ENCODE assay signal across 8 cellular contexts in genomic region chr2:70141754-70142589, GRCh38. TPM values are rescaled to one million over a fixed set of nuclear protein-coding genes. Genes with fewer than 3 reads are reported as not detected.
DNase-seq lines count a peak whose midpoint lies in the region; ATAC-seq and TF ChIP-seq lines count a peak whose summit lies in the region.

No MANE protein-coding gene starts in this region.

- H3K4me1 Mint-ChIP-seq in HFFc6 (ENCODE audit: low read depth), result peaks cover 33% of the 10 kb centered on the region
- peaks cover 54% of the 10 kb centered on the region for H3K4me1 Mint-ChIP-seq in activated T-helper 2 cell treated with anti-CD3 and anti-CD28 coated beads, Interferon-gamma antibody, Interleukin-2, Interleukin-4, amounts not matched to agents 10 μg/mL and 5 μg/mL and 100 μg/mL, durations not matched to agents 14 hours and 24 hours and 36 hours (ENCODE audit: low read depth)

- peak overlapping the region; percentile 84 for H3K4me3 Mint-ChIP-seq in HFFc6
- peak overlapping the region; percentile 92 for H3K4me3 Mint-ChIP-seq in activated T-helper 2 cell treated with anti-CD3 and anti-CD28 coated beads, Interferon-gamma antibody, Interleukin-2, Interleukin-4, amounts not matched to agents 10 μg/mL and 5 μg/mL and 100 μg/mL, durations not matched to agents 14 hours and 24 hours and 36 hours (ENCODE audit: low read depth)

- TF ChIP-seq CTCF in HFFc6 (IDR thresholded peaks at IDR 0.05) (no peak), gastroesophageal sphincter (IDR thresholded peaks at IDR 0.05) (peak in 1 of 4 experiments; percentile 14), osteoblast (IDR thresholded peaks at IDR 0.05; ENCODE audit: extremely low read depth, low read depth, low read length) (no peak)

- H3K4me3 ChIP-seq in gastroesophageal sphincter (peak overlapping the region; percentile 82 to 85), osteoblast (ENCODE audit: insufficient read depth, low read length) (peak overlapping the region; percentile 74)

- H3K27ac Mint-ChIP-seq in HFFc6, result peak overlapping the region; percentile 95
- H3K27ac Mint-ChIP-seq in activated T-helper 2 cell treated with anti-CD3 and anti-CD28 coated beads, Interferon-gamma antibody, Interleukin-2, Interleukin-4, amounts not matched to agents 10 μg/mL and 5 μg/mL and 100 μg/mL, durations not matched to agents 14 hours and 24 hours and 36 hours, result peak overlapping the region; percentile 99

- H3K27me3 ChIP-seq in gastroesophageal sphincter (no peaks in the 10 kb centered on the region), osteoblast (ENCODE audit: insufficient read depth, low read length) (no peaks in the 10 kb centered on the region)

- ATAC-seq in gastroesophageal sphincter, result peak; percentile 88

- no peaks in the 10 kb centered on the region for H3K9me3 ChIP-seq in gastroesophageal sphincter
- no peaks in the 10 kb centered on the region for H3K9me3 ChIP-seq in osteoblast (ENCODE audit: low read depth, low read length)

- intact Hi-C loops in activated T-helper 2 cell treated with anti-CD3 and anti-CD28 coated beads, Interferon-gamma antibody, Interleukin-2, Interleukin-4, amounts not matched to agents 10 μg/mL and 5 μg/mL and 100 μg/mL, durations not matched to agents 14 hours and 24 hours and 36 hours (cut with micrococcal nuclease), result loop anchor here (1.0 to 2.0 kb wide), 8 partner anchors 9 to 228 kb away; partner anchors contain the start of genes PCBP1 and TIA1

- H3K36me3 Mint-ChIP-seq in HFFc6 (ENCODE audit: low read depth), result peaks cover 4% of the 10 kb centered on the region; the same call in 1 of the 2 replicates
- H3K36me3 Mint-ChIP-seq in activated T-helper 2 cell treated with anti-CD3 and anti-CD28 coated beads, Interferon-gamma antibody, Interleukin-2, Interleukin-4, amounts not matched to agents 10 μg/mL and 5 μg/mL and 100 μg/mL, durations not matched to agents 14 hours and 24 hours and 36 hours (ENCODE audit: low read depth), result peaks cover 7% of the 10 kb centered on the region

- H3K36me3 ChIP-seq in gastroesophageal sphincter (no peaks in the 10 kb centered on the region), osteoblast (ENCODE audit: insufficient read depth, low read length) (no peaks in the 10 kb centered on the region)

- H3K9me3 Mint-ChIP-seq in HFFc6, result no peaks in the 10 kb centered on the region
- no peaks in the 10 kb centered on the region for H3K9me3 Mint-ChIP-seq in activated T-helper 2 cell treated with anti-CD3 and anti-CD28 coated beads, Interferon-gamma antibody, Interleukin-2, Interleukin-4, amounts not matched to agents 10 μg/mL and 5 μg/mL and 100 μg/mL, durations not matched to agents 14 hours and 24 hours and 36 hours

- 0 to 10% methylated on average over 2 to 6 of the region's 76 CpGs for WGBS in gastroesophageal sphincter (ENCODE audit: low coverage in 1 of 2), 2 donors

- peak overlapping the region; percentile 61 for H2AFZ ChIP-seq in osteoblast (ENCODE audit: low read length)

- H3K4me2 ChIP-seq in osteoblast (ENCODE audit: insufficient read depth, low read length), result peak overlapping the region; percentile 68

- no peaks in the 10 kb centered on the region for H4K20me1 ChIP-seq in osteoblast (ENCODE audit: insufficient read depth, low read length)

- H3K27ac ChIP-seq in gastroesophageal sphincter, result peak overlapping the region; percentile 97 to 99 (median 99)
- peak overlapping the region; percentile 62 for H3K27ac ChIP-seq in osteoblast (ENCODE audit: low read depth, low read length)

- no peak for TF ChIP-seq EP300 in gastroesophageal sphincter (IDR thresholded peaks at IDR 0.05)

- H3K4me1 ChIP-seq in gastroesophageal sphincter (peaks cover 2 to 22% (median 11%) of the 10 kb centered on the region in 3 donors), osteoblast (ENCODE audit: insufficient read depth, low read length) (peaks cover 23% of the 10 kb centered on the region)

- peaks cover 2% of the 10 kb centered on the region for H3K27me3 Mint-ChIP-seq in HFFc6 (ENCODE audit: insufficient read depth)
- H3K27me3 Mint-ChIP-seq in activated T-helper 2 cell treated with anti-CD3 and anti-CD28 coated beads, Interferon-gamma antibody, Interleukin-2, Interleukin-4, amounts not matched to agents 10 μg/mL and 5 μg/mL and 100 μg/mL, durations not matched to agents 14 hours and 24 hours and 36 hours (ENCODE audit: low read depth), result no peaks in the 10 kb centered on the region

- H3K79me2 ChIP-seq in osteoblast (ENCODE audit: insufficient read depth, low read length), result no peaks in the 10 kb centered on the region

- TF ChIP-seq POLR2A in gastroesophageal sphincter (IDR thresholded peaks at IDR 0.05), result peak; percentile 96 to 97

- DNase-seq in activated CD8-positive, alpha-beta memory T cell treated with anti-CD3 and anti-CD28 coated beads for 24 hours, result peak; percentile 88
- no peak for DNase-seq in activated CD8-positive, alpha-beta memory T cell treated with anti-CD3 and anti-CD28 coated beads, Interleukin-2, amount 50 U/mL, for 4 hours
- DNase-seq in HFFc6 (peak; percentile 12), NCI-H128 (lab: John Stamatoyannopoulos, UW; ENCODE audit: unreplicated experiment) (peak; percentile 28), osteoblast (ENCODE audit: insufficient read length, low spot score, missing footprints) (peak; percentile 89), NCI-H1048 (lab: John Stamatoyannopoulos, UW) (no peak)
- DNase-seq in activated T-helper 2 cell treated with anti-CD3 and anti-CD28 coated beads, Interferon-gamma antibody, Interleukin-2, Interleukin-4, amounts not matched to agents 10 μg/mL and 5 μg/mL and 100 μg/mL, durations not matched to agents 14 hours and 24 hours and 36 hours (ENCODE audit: low spot score), result no peak

RNA-seq across cellular contexts. Expression of gene C2orf42, which starts 48.8 kb away (rescaled TPM):
- 10 to 100 TPM; 10.0 to 17.8 (median 14.7) TPM for total RNA-seq in HFFc6 (2021; fragmentation: NEBNext Ultra II Directional; extraction: Animal tissue kit (Norgen Biotek cat#: 25700))
- 22.1 and 24.7 TPM in 2 replicates for total RNA-seq in activated T-helper 2 cell treated with anti-CD3 and anti-CD28 coated beads, Interferon-gamma antibody, Interleukin-2, Interleukin-4, amounts not matched to agents 10 μg/mL and 5 μg/mL and 100 μg/mL, durations not matched to agents 14 hours and 24 hours and 36 hours
- total RNA-seq in gastroesophageal sphincter, result 10 to 100 TPM; 17.5 to 32.1 (median 23.2) TPM
- 24.5 and 25.0 TPM in 2 replicates for total RNA-seq in osteoblast

RNA-seq across cellular contexts. Expression of gene PCBP1, which starts 54.7 kb away (rescaled TPM):
- 100 to 1,000 TPM; 293 to 369 (median 361) TPM for total RNA-seq in HFFc6 (2021; fragmentation: NEBNext Ultra II Directional; extraction: Animal tissue kit (Norgen Biotek cat#: 25700))
- total RNA-seq in activated T-helper 2 cell treated with anti-CD3 and anti-CD28 coated beads, Interferon-gamma antibody, Interleukin-2, Interleukin-4, amounts not matched to agents 10 μg/mL and 5 μg/mL and 100 μg/mL, durations not matched to agents 14 hours and 24 hours and 36 hours, result 433 and 442 TPM in 2 replicates
- total RNA-seq in gastroesophageal sphincter (100 to 1,000 TPM; 117 to 222 (median 167) TPM), osteoblast (55.7 and 70.7 TPM in 2 replicates)

Comparison
In these comparisons a context has a peak if more than half of its experiments do, and no peak if none do; other contexts are left out.
1. DNase-seq: peak in activated CD8-positive, alpha-beta memory T cell treated with anti-CD3 and anti-CD28 coated beads for 24 hours (single experiment), HFFc6 (single experiment), NCI-H128 (single experiment) and osteoblast (single experiment); none in activated CD8-positive, alpha-beta memory T cell treated with anti-CD3 and anti-CD28 coated beads, Interleukin-2, amount 50 U/mL, for 4 hours (single experiment), activated T-helper 2 cell treated with anti-CD3 and anti-CD28 coated beads, Interferon-gamma antibody, Interleukin-2, Interleukin-4, amounts not matched to agents 10 μg/mL and 5 μg/mL and 100 μg/mL, durations not matched to agents 14 hours and 24 hours and 36 hours (single experiment) and NCI-H1048 (single experiment).